Comparison of ENCODE assay signal across 15 cellular contexts in genomic region chr6:15037253-15037652, GRCh38.
"Had no signal": no experiment of that assay in that cellular context is flagged by ENCODE, and none has a peak within 500 bp of the region (broad histone marks: within the 10 kb centered on the region; RNA-seq: fewer than 3 reads in every experiment).

No MANE protein-coding gene starts in this region.

- H3K27ac ChIP-seq: esophagus squamous epithelium, prostate gland had no signal

- FAIRE-seq: kidney, TTC549 had no signal

- H3K9me3 ChIP-seq: esophagus squamous epithelium, prostate gland had no signal

- ATAC-seq: naive thymus-derived CD4-positive, alpha-beta T cell had no signal

- H3K27me3 ChIP-seq: esophagus squamous epithelium had no signal

- H3K4me3 ChIP-seq: esophagus squamous epithelium, lung, prostate gland had no signal

- H3K36me3 ChIP-seq: esophagus squamous epithelium, prostate gland had no signal

- DNase-seq: activated CD4-positive, alpha-beta memory T cell treated with anti-CD3 and anti-CD28 coated beads for 36 hours; activated CD4-positive, CD25-positive, alpha-beta regulatory T cell treated with anti-CD3 and anti-CD28 coated beads, Interleukin-2, amount 50 U/mL, for 72 hours; activated gamma-delta T cell treated with Interleukin-2 at 50 U/mL for 16 hours; activated naive CD8-positive, alpha-beta T cell treated with anti-CD3 and anti-CD28 coated beads for 36 hours; activated T-cell treated with anti-CD3 and anti-CD28 coated beads, Interleukin-2, amount 50 U/mL, for 48 hours; esophagus squamous epithelium; foreskin fibroblast; kidney; naive thymus-derived CD4-positive, alpha-beta T cell; stimulated activated CD4-positive, alpha-beta T cell treated with anti-CD3 and anti-CD28 coated beads, Interleukin-4, amount 100 ng/mL, for 1 hour; stimulated activated CD8-positive, alpha-beta memory T cell treated with anti-CD3 and anti-CD28 coated beads, Interleukin-4, amount 100 ng/mL, for 48 hours; T-helper 2 cell had no signal

- H3K4me1 ChIP-seq: prostate gland had no signal
